ENCODE assay signal across 16 cellular contexts in the genomic region with DNA sequence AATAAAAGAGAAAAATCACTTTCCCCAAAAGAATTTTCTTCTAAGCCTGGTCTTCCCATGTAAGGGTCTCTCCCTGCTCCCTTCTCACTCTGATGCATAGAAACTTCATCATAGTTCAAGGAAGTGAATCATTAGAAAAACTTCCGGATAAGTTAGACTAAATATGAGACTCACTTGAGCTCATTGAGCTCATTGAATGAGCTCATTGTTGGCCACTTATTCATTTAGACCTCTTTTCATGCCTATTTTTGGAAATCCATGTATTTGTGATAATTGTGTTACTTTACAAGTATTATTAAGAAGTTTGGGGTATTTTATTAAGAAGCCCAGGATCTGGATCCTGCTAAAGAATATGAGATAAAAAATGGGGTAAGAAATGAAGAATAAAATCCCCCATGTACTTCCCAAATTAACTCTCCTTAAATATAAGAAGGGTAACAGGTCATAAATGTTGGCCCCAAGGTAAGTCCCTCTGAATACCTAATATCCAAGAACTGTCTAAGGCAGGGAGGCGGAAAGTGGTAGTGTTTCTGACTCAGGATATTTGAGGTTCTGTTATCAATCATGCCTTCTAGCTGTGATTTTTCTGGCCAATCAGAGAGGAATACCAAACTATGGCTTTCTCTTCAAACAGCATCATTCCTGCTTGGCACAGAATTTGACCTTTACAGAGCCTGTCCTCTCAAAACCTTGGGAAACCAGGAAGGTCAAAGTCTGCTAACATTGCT.
DNase-seq lines count a peak whose midpoint lies in the region; ATAC-seq and TF ChIP-seq lines count a peak whose summit lies in the region.
"Had no signal": no experiment of that assay in that cellular context is flagged by ENCODE, and none has a peak within 500 bp of the region (broad histone marks: within the 10 kb centered on the region; RNA-seq: fewer than 3 reads in every experiment).

No MANE protein-coding gene starts in this region.

- in situ Hi-C loops in Panc1 (cut with HindIII; ENCODE audit: low pct_unique_long_range_greater_than_20kb, low sequenced_read_pairs): no loop called here

- no peak overlapping the region for H3K4me3 ChIP-seq in BJ (ENCODE audit: low read depth, low read length)
- H3K4me3 ChIP-seq in Panc1 (ENCODE audit: low read depth in 2 of 2, low read length in 2 of 2): no peak overlapping the region
- no peak overlapping the region for H3K4me3 ChIP-seq in mesodermal cell (ENCODE audit: extremely low read depth, insufficient read depth, low read length, poor library complexity, severe bottlenecking)
- H3K4me3 ChIP-seq: gastrocnemius medialis, K562, ovary had no signal

- intact Hi-C loops in Panc1 (cut with micrococcal nuclease; ENCODE audit: unreplicated experiment): no loop called here

- no peak overlapping the region for H3K4me3 Mint-ChIP-seq in activated naive CD8-positive, alpha-beta T cell treated with anti-CD3 and anti-CD28 coated beads for 36 hours

- ATAC-seq in Panc1: no peak
- ATAC-seq: gastrocnemius medialis, K562 had no signal

- no peaks in the 10 kb centered on the region for H3K36me3 Mint-ChIP-seq in activated naive CD8-positive, alpha-beta T cell treated with anti-CD3 and anti-CD28 coated beads for 36 hours

- no peak for TF ChIP-seq CTCF in BJ (IDR thresholded peaks at IDR 0.05; ENCODE audit: insufficient read depth, low read depth, low read length)
- no peak for TF ChIP-seq CTCF in Panc1 (IDR thresholded peaks at IDR 0.05)

- DNase-seq in BJ (ENCODE audit: low read depth): peak; percentile 28
- peak; percentile 12 for DNase-seq in Panc1 (ENCODE audit: low read depth, low spot score)
- DNase-seq in dedifferentiated amniotic fluid mesenchymal stem cell (ENCODE audit: extremely low spot score): peak; percentile 56
- DNase-seq in NCI-H187 treated with DMSO at 0.1 percent for 48 hours (lab: John Stamatoyannopoulos, UW): no peak
- DNase-seq in activated naive CD8-positive, alpha-beta T cell treated with anti-CD3 and anti-CD28 coated beads for 36 hours: no peak
- no peak for DNase-seq in activated CD8-positive, alpha-beta memory T cell treated with anti-CD3 and anti-CD28 coated beads for 24 hours
- no peak for DNase-seq in D341Med (ENCODE audit: low spot score)
- DNase-seq: activated CD8-positive, alpha-beta memory T cell treated with anti-CD3 and anti-CD28 coated beads, Interleukin-2, amount 50 U/mL, for 48 hours; gastrocnemius medialis; GOT3; NCI-H2107; ovary; stimulated activated CD4-positive, alpha-beta T cell treated with anti-CD3 and anti-CD28 coated beads, Interleukin-4, amount 100 ng/mL, for 4 hours had no signal

- H3K9me3 ChIP-seq in Panc1 (ENCODE audit: control insufficient read depth, insufficient read depth, low read depth, low read length) (no peaks in the 10 kb centered on the region), mesodermal cell (ENCODE audit: control insufficient read depth, low read length) (no peaks in the 10 kb centered on the region)
- H3K9me3 ChIP-seq: gastrocnemius medialis, ovary had no signal

- H3K36me3 ChIP-seq in BJ (ENCODE audit: control insufficient read depth, insufficient read depth, low read length): no peaks in the 10 kb centered on the region
- no peaks in the 10 kb centered on the region for H3K36me3 ChIP-seq in Panc1 (ENCODE audit: control insufficient read depth, insufficient read depth, low read length)
- H3K36me3 ChIP-seq in mesodermal cell (ENCODE audit: control insufficient read depth, insufficient read depth, low read length): no peaks in the 10 kb centered on the region
- H3K36me3 ChIP-seq: gastrocnemius medialis, ovary had no signal

- no peak overlapping the region for H3K27ac Mint-ChIP-seq in activated naive CD8-positive, alpha-beta T cell treated with anti-CD3 and anti-CD28 coated beads for 36 hours

- no peaks in the 10 kb centered on the region for H3K9me3 Mint-ChIP-seq in activated naive CD8-positive, alpha-beta T cell treated with anti-CD3 and anti-CD28 coated beads for 36 hours

- H3K27ac ChIP-seq in Panc1 (ENCODE audit: low read length): no peak overlapping the region
- H3K27ac ChIP-seq in mesodermal cell (ENCODE audit: low read depth, low read length, severe bottlenecking): peak overlapping the region; percentile 86
- H3K27ac ChIP-seq: C4-2B, gastrocnemius medialis, ovary had no signal

- peaks cover 14% of the 10 kb centered on the region for H3K27me3 Mint-ChIP-seq in activated naive CD8-positive, alpha-beta T cell treated with anti-CD3 and anti-CD28 coated beads for 36 hours

- 100% methylated on average over 1 of the region's 2 CpGs; no CpG with 5 or more reads in 1 of the 2 experiments for WGBS in mesodermal cell (ENCODE audit: insufficient coverage in 2 of 2), 2 experiments

- H3K4me1 Mint-ChIP-seq in activated naive CD8-positive, alpha-beta T cell treated with anti-CD3 and anti-CD28 coated beads for 36 hours: no peaks in the 10 kb centered on the region

- no peaks in the 10 kb centered on the region for H3K4me1 ChIP-seq in Panc1 (ENCODE audit: control insufficient read depth, insufficient read depth, low read length)
- peaks cover 26% of the 10 kb centered on the region for H3K4me1 ChIP-seq in mesodermal cell (ENCODE audit: control insufficient read depth, insufficient read depth, low read length, poor library complexity, severe bottlenecking)
- H3K4me1 ChIP-seq: gastrocnemius medialis had no signal

- CTCF ChIA-PET in BJ (lab: Yijun Ruan, JAX): interaction anchor here (1.2 to 3.4 kb wide), 2 partner anchors 10 to 12 kb away, joined by 4 to 12 read pairs; no protein-coding TSS in a partner anchor
- CTCF ChIA-PET in Panc1 (lab: Charles Lee): no interaction called here

- H3K27me3 ChIP-seq in BJ (ENCODE audit: control insufficient read depth, insufficient read depth, low read length) (no peaks in the 10 kb centered on the region), Panc1 (ENCODE audit: control insufficient read depth, insufficient read depth, low read length) (no peaks in the 10 kb centered on the region)
- H3K27me3 ChIP-seq: gastrocnemius medialis, ovary had no signal

- POLR2A ChIA-PET in BJ (lab: Charles Lee): no interaction called here
- POLR2A ChIA-PET in Panc1 (lab: Charles Lee): no interaction called here

- BruUV-seq in Panc1 (replicated peaks; lab: Mats Ljungman, UMichigan): no TSS peak

Comparison
In these comparisons a context has a peak if more than half of its experiments do, and no peak if none do; other contexts are left out.
1. DNase-seq: peak in BJ (single experiment), Panc1 (single experiment) and dedifferentiated amniotic fluid mesenchymal stem cell (single experiment); none in NCI-H187 treated with DMSO at 0.1 percent for 48 hours (single experiment), activated naive CD8-positive, alpha-beta T cell treated with anti-CD3 and anti-CD28 coated beads for 36 hours (single experiment), activated CD8-positive, alpha-beta memory T cell treated with anti-CD3 and anti-CD28 coated beads for 24 hours (single experiment) and D341Med (single experiment).